In the genomic region with DNA sequence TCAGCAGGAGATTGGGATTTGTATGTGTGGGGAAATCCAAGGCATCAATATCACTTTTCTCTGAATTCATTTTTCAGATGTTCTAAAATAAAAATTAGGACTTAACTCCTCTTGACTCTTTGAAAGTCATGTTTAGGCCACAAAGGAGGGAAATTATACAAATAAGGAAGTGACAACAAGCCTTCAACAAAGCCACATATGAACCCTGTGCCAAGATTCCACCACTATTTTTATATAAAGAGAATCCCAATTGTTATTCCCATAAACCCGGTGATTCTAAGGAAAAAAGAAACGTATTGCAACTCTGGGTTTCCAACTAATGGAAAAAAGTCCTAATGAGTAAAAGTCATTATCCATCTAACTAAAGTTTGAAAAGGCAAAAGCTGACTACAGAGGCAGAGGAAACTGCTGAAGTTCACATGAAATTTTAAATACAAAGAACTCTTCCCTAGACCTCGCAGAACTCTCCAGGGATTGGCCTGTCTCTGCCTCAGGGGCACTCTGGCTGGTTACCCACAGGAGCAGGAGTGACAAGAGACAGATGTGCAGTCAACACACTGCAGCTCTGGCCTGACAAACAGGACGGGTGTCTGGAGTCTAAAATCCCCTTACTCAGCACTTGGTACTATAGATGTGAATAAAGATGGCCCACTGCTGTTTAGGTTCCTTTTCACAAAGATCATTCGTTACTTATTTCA, we compare ENCODE assay signal across 9 cellular contexts. TPM values are rescaled to one million over a fixed set of nuclear protein-coding genes. Genes with fewer than 3 reads are reported as not detected.
DNase-seq lines count a peak whose midpoint lies in the region; ATAC-seq and TF ChIP-seq lines count a peak whose summit lies in the region.
"Had no signal": no experiment of that assay in that cellular context is flagged by ENCODE, and none has a peak within 500 bp of the region (broad histone marks: within the 10 kb centered on the region; RNA-seq: fewer than 3 reads in every experiment).

No MANE protein-coding gene starts in this region.

- H3K27ac ChIP-seq in left ventricle myocardium inferior (replicated peaks) (peak overlapping the region; percentile 7), adrenal gland (peak overlapping the region; percentile 73 to 91 (median 83)), mesendoderm (ENCODE audit: low read depth, low read length) (no peak overlapping the region), vagina (peak overlapping the region; percentile 60)

- H3K9me3 ChIP-seq in left ventricle myocardium inferior (replicated peaks) (no peaks in the 10 kb centered on the region), adrenal gland (replicated peaks in 1 of 3) (no peaks in the 10 kb centered on the region), vagina (no peaks in the 10 kb centered on the region)

- peaks cover 18% of the 10 kb centered on the region for H3K79me1 ChIP-seq in mesendoderm (ENCODE audit: low read length)

- no peak overlapping the region for H2BK5ac ChIP-seq in mesendoderm (ENCODE audit: low read length)

- H3K79me2 ChIP-seq in mesendoderm (ENCODE audit: control insufficient read depth, insufficient read depth, low read length) = peaks cover 14% of the 10 kb centered on the region

- no peak for DNase-seq in left ventricle myocardium inferior
- DNase-seq in Right ventricle myocardium superior = no peak
- DNase-seq in adrenal gland = no peak
- DNase-seq in mesendoderm = peak; percentile 42
- DNase-seq in vagina (ENCODE audit: extremely low spot score in 2 of 2) = peak in 1 of 2 donors; percentile 37
- no peak for DNase-seq in DMS53 (lab: John Stamatoyannopoulos, UW)
- DNase-seq in NCI-H1092 (lab: John Stamatoyannopoulos, UW) = no peak
- DNase-seq in SHP77 (lab: John Stamatoyannopoulos, UW) = no peak
- DNase-seq: NCI-H187 had no signal

- 61 to 75% (median 72%) methylated on average over 5 of the region's 5 CpGs for WGBS in adrenal gland, 4 donors
- WGBS in mesendoderm (ENCODE audit: extremely low coverage, insufficient coverage, low lambda C conversion rate) = no CpG with 5 or more reads among the region's 5 CpGs

- no peak overlapping the region for H3K56ac ChIP-seq in mesendoderm (ENCODE audit: low read length)

- H3K9ac ChIP-seq in mesendoderm (ENCODE audit: low read length) = no peak overlapping the region

- H3K36me3 ChIP-seq in left ventricle myocardium inferior (peaks cover 26% of the 10 kb centered on the region), adrenal gland (replicated peaks in 1 of 2) (peaks cover 0 to 20% of the 10 kb centered on the region in 2 donors), mesendoderm (ENCODE audit: control insufficient read depth, insufficient read depth, low read length) (peaks cover 6% of the 10 kb centered on the region), vagina (peaks cover 0 to 24% of the 10 kb centered on the region in 2 donors)

- TF ChIP-seq CTCF in left ventricle myocardium inferior (IDR thresholded peaks at IDR 0.05; ENCODE audit: borderline replicate concordance) = no peak
- TF ChIP-seq CTCF in adrenal gland (IDR thresholded peaks at IDR 0.05) = no peak
- TF ChIP-seq CTCF in vagina (IDR thresholded peaks at IDR 0.05) = no peak

- H3K4me3 ChIP-seq in left ventricle myocardium inferior (no peak overlapping the region), adrenal gland (no peak overlapping the region), mesendoderm (ENCODE audit: low read length) (no peak overlapping the region), vagina (no peak overlapping the region)

- ATAC-seq in Right ventricle myocardium superior (ENCODE audit: poor library complexity) = no peak

- H4K8ac ChIP-seq in mesendoderm (ENCODE audit: low read depth, low read length) = no peak overlapping the region

- H3K23ac ChIP-seq in mesendoderm (ENCODE audit: low read length) = no peak overlapping the region

- no peaks in the 10 kb centered on the region for H3K27me3 ChIP-seq in left ventricle myocardium inferior (ENCODE audit: low read depth)
- H3K27me3 ChIP-seq in adrenal gland = no peaks in the 10 kb centered on the region
- H3K27me3 ChIP-seq in mesendoderm (ENCODE audit: insufficient read depth, low read length, poor library complexity) = no peaks in the 10 kb centered on the region
- H3K27me3 ChIP-seq in vagina = no peaks in the 10 kb centered on the region

- H2BK15ac ChIP-seq in mesendoderm (replicated peaks; ENCODE audit: low read depth) = no peak overlapping the region

- TF ChIP-seq POLR2A in adrenal gland (IDR thresholded peaks at IDR 0.05) (no peak), vagina (IDR thresholded peaks at IDR 0.05) (no peak)

- H2AK5ac ChIP-seq in mesendoderm (ENCODE audit: low read length) = no peak overlapping the region

- no peak overlapping the region for H3K18ac ChIP-seq in mesendoderm (ENCODE audit: low read length)

- H4K5ac ChIP-seq in mesendoderm (ENCODE audit: low read length) = no peak overlapping the region

- intact Hi-C loops in left ventricle myocardium inferior (cut with micrococcal nuclease) (no loop called here), Right ventricle myocardium superior (cut with DNase I) (no loop called here), adrenal gland (cut with DNase I) (no loop called here), vagina (cut with DNase I) (loop anchor here (5.0 kb wide), 1 partner anchor 47 kb away; no protein-coding TSS in a partner anchor)

- H2BK120ac ChIP-seq in mesendoderm (ENCODE audit: low read depth, low read length) = no peak overlapping the region

- H3K4me2 ChIP-seq in mesendoderm (ENCODE audit: low read length) = no peak overlapping the region

- H3K4ac ChIP-seq in mesendoderm (ENCODE audit: low read depth, low read length) = no peak overlapping the region

- H3K4me1 ChIP-seq in left ventricle myocardium inferior = peaks cover 54% of the 10 kb centered on the region
- H3K4me1 ChIP-seq in adrenal gland (replicated peaks in 1 of 2) = peaks cover 29 to 64% of the 10 kb centered on the region in 2 donors
- H3K4me1 ChIP-seq in mesendoderm (ENCODE audit: control insufficient read depth, low read depth, low read length) = no peaks in the 10 kb centered on the region
- H3K4me1 ChIP-seq in vagina = peaks cover 40% of the 10 kb centered on the region

RNA-seq across cellular contexts. Expression of gene NPC1, which starts 11.5 kb away (rescaled TPM):
- 10.3 TPM for total RNA-seq in left ventricle myocardium inferior
- total RNA-seq in Right ventricle myocardium superior = 9.8 TPM
- 1,000 to 10,000 TPM in 1 of 8 donors, 100 to 1,000 TPM in 5, 10 to 100 TPM in 2; 93.6 to 1,631 (median 117) TPM for total RNA-seq in adrenal gland
- polyA plus RNA-seq in adrenal gland = 100 to 1,000 TPM in 1 of 3 donors, 10 to 100 TPM in 2; 38.3 to 361 (median 71.3) TPM
- 30.5 TPM for polyA plus RNA-seq in mesendoderm (2013, experiment 1 of 2)
- polyA plus RNA-seq in mesendoderm (2013, experiment 2 of 2) = 29.1 TPM
- 89.9 TPM for total RNA-seq in vagina
